ENCODE assay signal across 1 cellular context in genomic region chr3:82378370-82378769, GRCh38.
TF ChIP-seq lines count a peak whose summit lies in the region.

No MANE protein-coding gene starts in this region.

TF ChIP-seq in HepG2, 621 proteins besides CTCF, POLR2A, EP300 and RAD21 (continued from another document):
- TF ChIP-seq, protein P1, sequence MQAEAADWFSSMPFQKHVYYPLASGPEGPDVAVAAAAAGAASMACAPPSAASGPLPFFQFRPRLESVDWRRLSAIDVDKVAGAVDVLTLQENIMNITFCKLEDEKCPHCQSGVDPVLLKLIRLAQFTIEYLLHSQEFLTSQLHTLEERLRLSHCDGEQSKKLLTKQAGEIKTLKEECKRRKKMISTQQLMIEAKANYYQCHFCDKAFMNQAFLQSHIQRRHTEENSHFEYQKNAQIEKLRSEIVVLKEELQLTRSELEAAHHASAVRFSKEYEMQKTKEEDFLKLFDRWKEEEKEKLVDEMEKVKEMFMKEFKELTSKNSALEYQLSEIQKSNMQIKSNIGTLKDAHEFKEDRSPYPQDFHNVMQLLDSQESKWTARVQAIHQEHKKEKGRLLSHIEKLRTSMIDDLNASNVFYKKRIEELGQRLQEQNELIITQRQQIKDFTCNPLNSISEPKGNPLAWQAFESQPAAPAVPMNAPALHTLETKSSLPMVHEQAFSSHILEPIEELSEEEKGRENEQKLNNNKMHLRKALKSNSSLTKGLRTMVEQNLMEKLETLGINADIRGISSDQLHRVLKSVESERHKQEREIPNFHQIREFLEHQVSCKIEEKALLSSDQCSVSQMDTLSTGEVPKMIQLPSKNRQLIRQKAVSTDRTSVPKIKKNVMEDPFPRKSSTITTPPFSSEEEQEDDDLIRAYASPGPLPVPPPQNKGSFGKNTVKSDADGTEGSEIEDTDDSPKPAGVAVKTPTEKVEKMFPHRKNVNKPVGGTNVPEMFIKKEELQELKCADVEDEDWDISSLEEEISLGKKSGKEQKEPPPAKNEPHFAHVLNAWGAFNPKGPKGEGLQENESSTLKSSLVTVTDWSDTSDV (CRISPR knock-in tag; IDR thresholded peaks at IDR 0.05), result no peak
- TF ChIP-seq ZNF451 (CRISPR knock-in tag; IDR thresholded peaks at IDR 0.05) (no peak), ZNF547 (CRISPR knock-in tag; IDR thresholded peaks at IDR 0.05) (no peak), SPEN (CRISPR knock-in tag; IDR thresholded peaks at IDR 0.05; ENCODE audit: low read depth) (no peak), ZNF460 (CRISPR knock-in tag; IDR thresholded peaks at IDR 0.05; ENCODE audit: borderline replicate concordance) (no peak)
TF ChIP-seq in HepG2: peak in this region for 0.
